ENCODE assay signal across 12 cellular contexts in genomic region chr3:30476373-30477082, GRCh38.
DNase-seq lines count a peak whose midpoint lies in the region; ATAC-seq, FAIRE-seq and TF ChIP-seq lines count a peak whose summit lies in the region.
"Had no signal": no experiment of that assay in that cellular context is flagged by ENCODE, and none has a peak within 500 bp of the region (broad histone marks: within the 10 kb centered on the region; RNA-seq: fewer than 3 reads in every experiment).

No MANE protein-coding gene starts in this region.

- H3K27ac ChIP-seq in HEK293 (ENCODE audit: extremely low read depth, low read depth, low read length), result no peak overlapping the region
- H3K27ac ChIP-seq: coronary artery had no signal

- no peaks in the 10 kb centered on the region for H3K36me3 ChIP-seq in HEK293 (ENCODE audit: control insufficient read depth in 2 of 2, insufficient read depth in 1 of 2, low read length in 2 of 2)

- no peak for TF ChIP-seq CTCF in CD14-positive monocyte (IDR thresholded peaks at IDR 0.05)
- TF ChIP-seq CTCF in HEK293 (tag by site-specific recombination; IDR thresholded peaks at IDR 0.05), result no peak
- TF ChIP-seq CTCF in D721Med (IDR thresholded peaks at IDR 0.05; ENCODE audit: insufficient read depth, missing control alignments), result no peak

- POLR2A ChIA-PET in HEK293 (lab: Yijun Ruan, JAX), result no interaction called here

- peaks cover 60% of the 10 kb centered on the region for H3K4me1 Mint-ChIP-seq in CD14-positive monocyte

- no peaks in the 10 kb centered on the region for H3K4me1 ChIP-seq in HEK293 (ENCODE audit: control insufficient read depth, insufficient read depth, low read length)
- H3K4me1 ChIP-seq: Caco-2 had no signal

- CTCF ChIA-PET in HEK293 (lab: Yijun Ruan, JAX), result no interaction called here

- intact Hi-C loops in CD14-positive monocyte (cut with micrococcal nuclease), result loop anchor here in 1 of 2 donors (10.0 kb wide), 2 partner anchors 52 to 128 kb away; partner anchors contain the start of gene TGFBR2

- H3K4me3 ChIP-seq in HEK293 (ENCODE audit: low read depth, low read length), result no peak overlapping the region
- H3K4me3 ChIP-seq: coronary artery, skin epidermis had no signal

- H3K9me3 Mint-ChIP-seq in CD14-positive monocyte, result peaks cover 0 to 2% (median 0%) of the 10 kb centered on the region in 7 donors

- H3K9me3 ChIP-seq in HEK293 (ENCODE audit: control insufficient read depth, insufficient read depth, low read depth, low read length), result no peaks in the 10 kb centered on the region
- H3K9me3 ChIP-seq: Caco-2 had no signal

- no peaks in the 10 kb centered on the region for H3K27me3 Mint-ChIP-seq in CD14-positive monocyte (ENCODE audit: low read depth in 3 of 3)
- H3K27me3 Mint-ChIP-seq: activated CD8-positive, alpha-beta memory T cell treated with anti-CD3 and anti-CD28 coated beads, Interleukin-2, amount 10 ng/mL, durations not matched to agents 7 days and 5 days had no signal

- H3K27ac Mint-ChIP-seq in CD14-positive monocyte, result peak overlapping the region; percentile 67 to 90 (median 84)
- H3K27ac Mint-ChIP-seq: activated CD8-positive, alpha-beta memory T cell treated with anti-CD3 and anti-CD28 coated beads, Interleukin-2, amount 10 ng/mL, durations not matched to agents 7 days and 5 days had no signal

- H3K4me3 Mint-ChIP-seq in CD14-positive monocyte, result no peak overlapping the region
- H3K4me3 Mint-ChIP-seq: activated CD8-positive, alpha-beta memory T cell treated with anti-CD3 and anti-CD28 coated beads, Interleukin-2, amount 10 ng/mL, durations not matched to agents 7 days and 5 days had no signal

- H3K36me3 Mint-ChIP-seq in CD14-positive monocyte, result no peaks in the 10 kb centered on the region

- no peak for FAIRE-seq in D721Med (lab: Jason Lieb, UNC)

- DNase-seq in CD14-positive monocyte (ENCODE audit: low spot score) (no peak), SHP77 treated with DMSO at 0.1 percent for 48 hours (lab: John Stamatoyannopoulos, UW) (peak; percentile 58), iris pigment epithelial cell (ENCODE audit: low read depth) (peak; percentile 81), D721Med (ENCODE audit: insufficient read length, low spot score) (no peak), iPS-NIHi7 (ENCODE audit: extremely low spot score) (no peak), GOT3 (lab: John Stamatoyannopoulos, UW) (no peak)
- DNase-seq: activated CD8-positive, alpha-beta memory T cell treated with anti-CD3 and anti-CD28 coated beads, Interleukin-2, amount 10 ng/mL, durations not matched to agents 7 days and 5 days had no signal

- no peak for ATAC-seq in GM18861 (IDR thresholded peaks at IDR 0.05; ENCODE audit: unreplicated experiment)
- ATAC-seq: activated CD8-positive, alpha-beta memory T cell treated with anti-CD3 and anti-CD28 coated beads, Interleukin-2, amount 10 ng/mL, durations not matched to agents 7 days and 5 days had no signal

TF ChIP-seq in HEK293, 187 proteins besides CTCF, POLR2A, EP300 and RAD21 (continues in another document):
- TF ChIP-seq ZNF366 (tag by site-specific recombination; conservative IDR thresholded peaks at IDR 0.05) (0 out of 2 replicates have a peak, but pooled peaks have one; percentile 36), GLI4 (tag by site-specific recombination; IDR thresholded peaks at IDR 0.05) (no peak), KLF1 (tag by site-specific recombination; IDR thresholded peaks at IDR 0.05) (no peak), ZBTB20 (tag by site-specific recombination; IDR thresholded peaks at IDR 0.05) (no peak), GFI1B (tag by site-specific recombination; IDR thresholded peaks at IDR 0.05) (0 out of 2 replicates have a peak, but pooled peaks have one; percentile 30), ZIC2 (tag by site-specific recombination; IDR thresholded peaks at IDR 0.05) (no peak), ZNF174 (tag by site-specific recombination; IDR thresholded peaks at IDR 0.05) (no peak), ZFP37 (tag by site-specific recombination; IDR thresholded peaks at IDR 0.05) (no peak), ZNF398 (tag by site-specific recombination; IDR thresholded peaks at IDR 0.05) (0 out of 2 replicates have a peak, but pooled peaks have one; percentile 11), MYNN (tag by site-specific recombination; IDR thresholded peaks at IDR 0.05; ENCODE audit: borderline replicate concordance) (no peak), SALL2 (tag by site-specific recombination; IDR thresholded peaks at IDR 0.05; ENCODE audit: borderline replicate concordance) (no peak), PRDM6 (tag by site-specific recombination; IDR thresholded peaks at IDR 0.05) (peak; percentile 32; the same call in 1 of the 2 replicates), HIC1 (tag by site-specific recombination; IDR thresholded peaks at IDR 0.05) (no peak), TRIM28 (IDR thresholded peaks at IDR 0.05; ENCODE audit: borderline replicate concordance, low read length) (no peak), ZNF629 (tag by site-specific recombination; IDR thresholded peaks at IDR 0.05) (no peak)
- TF ChIP-seq, protein P1, sequence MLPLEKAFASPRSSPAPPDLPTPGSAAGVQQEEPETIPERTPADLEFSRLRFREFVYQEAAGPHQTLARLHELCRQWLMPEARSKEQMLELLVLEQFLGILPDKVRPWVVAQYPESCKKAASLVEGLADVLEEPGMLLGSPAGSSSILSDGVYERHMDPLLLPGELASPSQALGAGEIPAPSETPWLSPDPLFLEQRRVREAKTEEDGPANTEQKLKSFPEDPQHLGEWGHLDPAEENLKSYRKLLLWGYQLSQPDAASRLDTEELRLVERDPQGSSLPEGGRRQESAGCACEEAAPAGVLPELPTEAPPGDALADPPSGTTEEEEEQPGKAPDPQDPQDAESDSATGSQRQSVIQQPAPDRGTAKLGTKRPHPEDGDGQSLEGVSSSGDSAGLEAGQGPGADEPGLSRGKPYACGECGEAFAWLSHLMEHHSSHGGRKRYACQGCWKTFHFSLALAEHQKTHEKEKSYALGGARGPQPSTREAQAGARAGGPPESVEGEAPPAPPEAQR (tag by site-specific recombination; IDR thresholded peaks at IDR 0.05), result no peak

Comparison
In these comparisons a context has a peak if more than half of its experiments do, and no peak if none do; other contexts are left out.
1. DNase-seq: peak in SHP77 treated with DMSO at 0.1 percent for 48 hours (single experiment) and iris pigment epithelial cell (single experiment); none in CD14-positive monocyte (single experiment), D721Med (single experiment), iPS-NIHi7 (single experiment) and GOT3 (single experiment).